Comparison of ENCODE assay signal across 8 cellular contexts in genomic region chr11:123357990-123358827, GRCh38.
DNase-seq lines count a peak whose midpoint lies in the region; ATAC-seq and TF ChIP-seq lines count a peak whose summit lies in the region.

No MANE protein-coding gene starts in this region.

- no peaks in the 10 kb centered on the region for H3K9me2 ChIP-seq in Loucy (replicated peaks; ENCODE audit: low read depth, low read length)

- peak overlapping the region; percentile 75 for H3K4me2 ChIP-seq in Loucy (ENCODE audit: low read depth, low read length, poor library complexity, severe bottlenecking)

- H3K27me3 ChIP-seq in Loucy (ENCODE audit: insufficient read depth, low read length, poor library complexity, severe bottlenecking) (no peaks in the 10 kb centered on the region), gastroesophageal sphincter (peaks cover 61% of the 10 kb centered on the region)

- no peaks in the 10 kb centered on the region for H3K9me3 ChIP-seq in Loucy (ENCODE audit: insufficient read depth, low read depth, low read length)
- H3K9me3 ChIP-seq in gastroesophageal sphincter = no peaks in the 10 kb centered on the region

- no peak overlapping the region for H3K27ac ChIP-seq in gastroesophageal sphincter

- TF ChIP-seq POLR2A in gastroesophageal sphincter (IDR thresholded peaks at IDR 0.05) = no peak

- WGBS in gastroesophageal sphincter (ENCODE audit: low coverage in 1 of 2), 2 donors = 0 to 1% methylated on average over 15 to 18 of the region's 58 CpGs

- intact Hi-C loops in Right ventricle myocardium inferior (cut with DNase I) (loop anchor here (1.0 to 5.0 kb wide), 2 partner anchors 56 to 119 kb away; no protein-coding TSS in a partner anchor), cardiac septum (cut with DNase I) (loop anchor here (2.0 kb wide), 1 partner anchor 55 kb away; no protein-coding TSS in a partner anchor)

- H3K36me3 ChIP-seq in Loucy (ENCODE audit: insufficient read depth, low read length) (no peaks in the 10 kb centered on the region), gastroesophageal sphincter (no peaks in the 10 kb centered on the region)

- H3K79me2 ChIP-seq in Loucy (ENCODE audit: insufficient read depth, low read length) = no peaks in the 10 kb centered on the region

- TF ChIP-seq CTCF in Loucy (conservative IDR thresholded peaks at IDR 0.05; ENCODE audit: low read length) (no peak; the same call in 1 of the 2 replicates), gastroesophageal sphincter (IDR thresholded peaks at IDR 0.05) (no peak), retinal pigment epithelial cell (conservative IDR thresholded peaks at IDR 0.05; ENCODE audit: low read depth, low read length) (peak; percentile 44), omental fat pad (IDR thresholded peaks at IDR 0.05) (no peak)

- ATAC-seq in Right ventricle myocardium inferior (peak; percentile 60), gastroesophageal sphincter (no peak), omental fat pad (ENCODE audit: low FRiP score) (no peak)

- no peaks in the 10 kb centered on the region for H3F3A ChIP-seq in Loucy (ENCODE audit: low read depth)

- DNase-seq in Right ventricle myocardium inferior (ENCODE audit: missing footprints) (peak; percentile 65), cardiac septum (ENCODE audit: low spot score) (no peak), retinal pigment epithelial cell (ENCODE audit: low read depth) (no peak), omental fat pad (ENCODE audit: low spot score) (no peak), NCI-H1436 (lab: John Stamatoyannopoulos, UW) (no peak)
- DNase-seq in activated CD8-positive, alpha-beta memory T cell treated with anti-CD3 and anti-CD28 coated beads for 48 hours (ENCODE audit: low read depth in 2 of 3, low spot score in 2 of 3) = peak in 2 of 3 experiments; percentile 22 to 30

- H3K4me1 ChIP-seq in Loucy (ENCODE audit: insufficient read depth, low read length, poor library complexity, severe bottlenecking) = peaks cover 13% of the 10 kb centered on the region
- peaks cover 0 to 22% (median 3%) of the 10 kb centered on the region in 3 donors for H3K4me1 ChIP-seq in gastroesophageal sphincter

- TF ChIP-seq EP300 in gastroesophageal sphincter (IDR thresholded peaks at IDR 0.05) = no peak

- no peaks in the 10 kb centered on the region for H4K20me1 ChIP-seq in Loucy (ENCODE audit: insufficient read depth, low read length, poor library complexity, severe bottlenecking)

- H3K9ac ChIP-seq in Loucy (ENCODE audit: low read depth, low read length, poor library complexity, severe bottlenecking) = peak overlapping the region; percentile 46

- peak overlapping the region; percentile 97 for H2AFZ ChIP-seq in Loucy (ENCODE audit: low read length)

- H3K4me3 ChIP-seq in Loucy (ENCODE audit: low read length, poor library complexity, severe bottlenecking) (peak overlapping the region; percentile 77), gastroesophageal sphincter (peak overlapping the region; percentile 5 to 44), retinal pigment epithelial cell (ENCODE audit: low read length) (peak overlapping the region; percentile 52)

Comparison
In these comparisons a context has a peak if more than half of its experiments do, and no peak if none do; other contexts are left out.
1. DNase-seq: peak in Right ventricle myocardium inferior (single experiment) and activated CD8-positive, alpha-beta memory T cell treated with anti-CD3 and anti-CD28 coated beads for 48 hours (2 of 3); none in cardiac septum (single experiment), retinal pigment epithelial cell (single experiment), omental fat pad (single experiment) and NCI-H1436 (single experiment).
2. H3K4me3 ChIP-seq: peak in every context shown above with its lines; median percentile 77 in Loucy; 52 in retinal pigment epithelial cell; 24 in gastroesophageal sphincter.